ENCODE assay signal across 33 cellular contexts in genomic region chr4:7999695-8000094, GRCh38.
"Had no signal": no experiment of that assay in that cellular context is flagged by ENCODE, and none has a peak within 500 bp of the region (broad histone marks: within the 10 kb centered on the region; RNA-seq: fewer than 3 reads in every experiment).

No MANE protein-coding gene starts in this region.

- H3K4me3 Mint-ChIP-seq: activated B cell treated with CpG ODN at 0.5 μM for 24 hours; activated CD4-positive, alpha-beta memory T cell treated with anti-CD3 and anti-CD28 coated beads for 36 hours; activated CD4-positive, alpha-beta T cell treated with anti-CD3 and anti-CD28 coated beads, Interleukin-2, amount 10 ng/mL, durations not matched to agents 24 days and 14 days; activated CD8-positive, alpha-beta T cell treated with anti-CD3 and anti-CD28 coated beads for 36 hours; activated naive CD4-positive, alpha-beta T cell treated with anti-CD3 and anti-CD28 coated beads, Interleukin-2, amount 10 ng/mL, durations not matched to agents 7 days and 5 days; activated naive CD4-positive, alpha-beta T cell treated with anti-CD3 and anti-CD28 coated beads, Interleukin-2, amount 50 U/mL, for 24 hours; activated naive CD8-positive, alpha-beta T cell; activated naive CD8-positive, alpha-beta T cell treated with anti-CD3 and anti-CD28 coated beads, Interleukin-2, amount 10 ng/mL, durations not matched to agents 7 days and 5 days; activated naive CD8-positive, alpha-beta T cell treated with anti-CD3 and anti-CD28 coated beads, Interleukin-2, amount 50 U/mL, for 24 hours; activated T-cell treated with anti-CD3 and anti-CD28 coated beads, Interleukin-2, amount 50 U/mL, for 4 hours; activated T-cell treated with anti-CD3 and anti-CD28 coated beads, Interleukin-2, amount 50 U/mL, for 72 hours; activated T-helper 1 cell treated with anti-CD3 and anti-CD28 coated beads, Interleukin-12 subunit alpha, Interleukin-12 subunit beta, Interleukin-2, Interleukin-4 antibody, amounts not matched to agents 30 ng/mL and 10 ng/mL and 1 ng/mL, durations not matched to agents 14 hours and 24 hours and 36 hours; activated T-helper 17 cell treated with anti-CD3 and anti-CD28 coated beads, Interleukin-2, amount 50 U/mL, for 72 hours; brain; central memory CD8-positive, alpha-beta T cell; T-cell; T-helper 17 cell had no signal

- H3K27ac Mint-ChIP-seq: activated B cell treated with CpG ODN at 0.5 μM for 24 hours; activated CD4-positive, alpha-beta memory T cell treated with anti-CD3 and anti-CD28 coated beads for 36 hours; activated CD4-positive, alpha-beta T cell treated with anti-CD3 and anti-CD28 coated beads, Interleukin-2, amount 10 ng/mL, durations not matched to agents 24 days and 14 days; activated CD8-positive, alpha-beta T cell treated with anti-CD3 and anti-CD28 coated beads for 36 hours; activated naive CD4-positive, alpha-beta T cell treated with anti-CD3 and anti-CD28 coated beads, Interleukin-2, amount 10 ng/mL, durations not matched to agents 7 days and 5 days; activated naive CD4-positive, alpha-beta T cell treated with anti-CD3 and anti-CD28 coated beads, Interleukin-2, amount 50 U/mL, for 24 hours; activated naive CD8-positive, alpha-beta T cell; activated naive CD8-positive, alpha-beta T cell treated with anti-CD3 and anti-CD28 coated beads, Interleukin-2, amount 10 ng/mL, durations not matched to agents 7 days and 5 days; activated naive CD8-positive, alpha-beta T cell treated with anti-CD3 and anti-CD28 coated beads, Interleukin-2, amount 50 U/mL, for 24 hours; activated T-cell treated with anti-CD3 and anti-CD28 coated beads, Interleukin-2, amount 50 U/mL, for 72 hours; activated T-helper 1 cell treated with anti-CD3 and anti-CD28 coated beads, Interleukin-12 subunit alpha, Interleukin-12 subunit beta, Interleukin-2, Interleukin-4 antibody, amounts not matched to agents 30 ng/mL and 10 ng/mL and 1 ng/mL, durations not matched to agents 14 hours and 24 hours and 36 hours; activated T-helper 17 cell treated with anti-CD3 and anti-CD28 coated beads, Interleukin-2, amount 50 U/mL, for 72 hours; brain; T-cell; T-helper 17 cell had no signal

- H3K4me1 Mint-ChIP-seq: activated B cell treated with CpG ODN at 0.5 μM for 24 hours; activated CD4-positive, alpha-beta T cell treated with anti-CD3 and anti-CD28 coated beads, Interleukin-2, amount 10 ng/mL, durations not matched to agents 24 days and 14 days; activated naive CD4-positive, alpha-beta T cell treated with anti-CD3 and anti-CD28 coated beads, Interleukin-2, amount 10 ng/mL, durations not matched to agents 7 days and 5 days; activated naive CD4-positive, alpha-beta T cell treated with anti-CD3 and anti-CD28 coated beads, Interleukin-2, amount 50 U/mL, for 24 hours; activated naive CD8-positive, alpha-beta T cell treated with anti-CD3 and anti-CD28 coated beads, Interleukin-2, amount 10 ng/mL, durations not matched to agents 7 days and 5 days; activated naive CD8-positive, alpha-beta T cell treated with anti-CD3 and anti-CD28 coated beads, Interleukin-2, amount 50 U/mL, for 24 hours; activated T-helper 17 cell treated with anti-CD3 and anti-CD28 coated beads, Interleukin-2, amount 50 U/mL, for 72 hours; brain; central memory CD8-positive, alpha-beta T cell had no signal

- H3K36me3 ChIP-seq: cardiac muscle cell had no signal

- H3K9me3 ChIP-seq: ascending aorta had no signal

- H3K27me3 ChIP-seq: ascending aorta, cardiac muscle cell had no signal

- H3K27me3 Mint-ChIP-seq: activated CD4-positive, alpha-beta memory T cell treated with anti-CD3 and anti-CD28 coated beads for 36 hours; activated CD8-positive, alpha-beta T cell treated with anti-CD3 and anti-CD28 coated beads for 36 hours; activated naive CD4-positive, alpha-beta T cell treated with anti-CD3 and anti-CD28 coated beads, Interleukin-2, amount 10 ng/mL, durations not matched to agents 7 days and 5 days; activated naive CD4-positive, alpha-beta T cell treated with anti-CD3 and anti-CD28 coated beads, Interleukin-2, amount 50 U/mL, for 24 hours; activated naive CD8-positive, alpha-beta T cell treated with anti-CD3 and anti-CD28 coated beads, Interleukin-2, amount 50 U/mL, for 24 hours; activated T-helper 17 cell treated with anti-CD3 and anti-CD28 coated beads, Interleukin-2, amount 50 U/mL, for 72 hours; brain had no signal

- H3K36me3 Mint-ChIP-seq: activated CD4-positive, alpha-beta memory T cell treated with anti-CD3 and anti-CD28 coated beads for 36 hours; activated naive CD4-positive, alpha-beta T cell treated with anti-CD3 and anti-CD28 coated beads, Interleukin-2, amount 10 ng/mL, durations not matched to agents 7 days and 5 days; activated naive CD4-positive, alpha-beta T cell treated with anti-CD3 and anti-CD28 coated beads, Interleukin-2, amount 50 U/mL, for 24 hours; activated naive CD8-positive, alpha-beta T cell treated with anti-CD3 and anti-CD28 coated beads, Interleukin-2, amount 10 ng/mL, durations not matched to agents 7 days and 5 days had no signal

- H3K4me3 ChIP-seq: ascending aorta, cardiac muscle cell had no signal

- H3K9me3 Mint-ChIP-seq: activated CD4-positive, alpha-beta memory T cell treated with anti-CD3 and anti-CD28 coated beads for 36 hours; activated CD4-positive, alpha-beta T cell treated with anti-CD3 and anti-CD28 coated beads, Interleukin-2, amount 10 ng/mL, durations not matched to agents 24 days and 14 days; activated naive CD4-positive, alpha-beta T cell treated with anti-CD3 and anti-CD28 coated beads, Interleukin-2, amount 10 ng/mL, durations not matched to agents 7 days and 5 days; activated naive CD4-positive, alpha-beta T cell treated with anti-CD3 and anti-CD28 coated beads, Interleukin-2, amount 50 U/mL, for 24 hours; activated naive CD8-positive, alpha-beta T cell treated with anti-CD3 and anti-CD28 coated beads, Interleukin-2, amount 10 ng/mL, durations not matched to agents 7 days and 5 days; activated naive CD8-positive, alpha-beta T cell treated with anti-CD3 and anti-CD28 coated beads, Interleukin-2, amount 50 U/mL, for 24 hours; activated T-cell treated with anti-CD3 and anti-CD28 coated beads, Interleukin-2, amount 50 U/mL, for 4 hours; activated T-helper 1 cell treated with anti-CD3 and anti-CD28 coated beads, Interleukin-12 subunit alpha, Interleukin-12 subunit beta, Interleukin-2, Interleukin-4 antibody, amounts not matched to agents 30 ng/mL and 10 ng/mL and 1 ng/mL, durations not matched to agents 14 hours and 24 hours and 36 hours; activated T-helper 17 cell treated with anti-CD3 and anti-CD28 coated beads, Interleukin-2, amount 50 U/mL, for 72 hours; central memory CD8-positive, alpha-beta T cell had no signal

- H3K27ac ChIP-seq: ascending aorta, cardiac muscle cell, VCaP had no signal

- DNase-seq: activated B cell treated with CpG ODN at 0.5 μM for 24 hours; activated CD4-positive, alpha-beta memory T cell treated with anti-CD3 and anti-CD28 coated beads for 36 hours; activated CD4-positive, alpha-beta T cell treated with anti-CD3 and anti-CD28 coated beads for 4 hours; activated CD4-positive, alpha-beta T cell treated with anti-CD3 and anti-CD28 coated beads, Interleukin-2, amount 10 ng/mL, durations not matched to agents 24 days and 14 days; activated CD4-positive, alpha-beta T cell treated with anti-CD3 and anti-CD28 coated beads, Interleukin-2, amount 50 U/mL, for 1 hour; activated CD4-positive, alpha-beta T cell treated with anti-CD3 and anti-CD28 coated beads, Interleukin-2, amount 50 U/mL, for 4 hours; activated CD4-positive, CD25-positive, alpha-beta regulatory T cell treated with anti-CD3 and anti-CD28 coated beads, Interleukin-2, amount 50 U/mL, for 72 hours; activated CD8-positive, alpha-beta memory T cell treated with anti-CD3 and anti-CD28 coated beads, Interleukin-2, amount 50 U/mL, for 4 hours; activated CD8-positive, alpha-beta T cell treated with anti-CD3 and anti-CD28 coated beads for 36 hours; activated effector memory CD4-positive, alpha-beta T cell treated with anti-CD3 and anti-CD28 coated beads, Interleukin-2, amount 50 U/mL, for 16 hours; activated gamma-delta T cell treated with Interleukin-2 at 50 U/mL for 16 hours; activated naive CD4-positive, alpha-beta T cell; activated naive CD4-positive, alpha-beta T cell treated with anti-CD3 and anti-CD28 coated beads, Interleukin-2, amount 10 ng/mL, durations not matched to agents 7 days and 5 days; activated naive CD8-positive, alpha-beta T cell treated with anti-CD3 and anti-CD28 coated beads, Interleukin-2, amount 10 ng/mL, durations not matched to agents 7 days and 5 days; activated naive CD8-positive, alpha-beta T cell treated with anti-CD3 and anti-CD28 coated beads, Interleukin-2, amount 50 U/mL, for 24 hours; activated T-cell treated with anti-CD3 and anti-CD28 coated beads for 4 hours; activated T-cell treated with anti-CD3 and anti-CD28 coated beads, Interleukin-2, amount 50 U/mL, for 1 hour; activated T-cell treated with anti-CD3 and anti-CD28 coated beads, Interleukin-2, amount 50 U/mL, for 4 hours; activated T-cell treated with anti-CD3 and anti-CD28 coated beads, Interleukin-2, amount 50 U/mL, for 72 hours; amygdala; anterior cingulate cortex; caudate nucleus; T-cell; T-helper 17 cell had no signal

- H3K4me1 ChIP-seq: ascending aorta had no signal
